10 cellular contexts compared by ENCODE assay signal in the genomic region with DNA sequence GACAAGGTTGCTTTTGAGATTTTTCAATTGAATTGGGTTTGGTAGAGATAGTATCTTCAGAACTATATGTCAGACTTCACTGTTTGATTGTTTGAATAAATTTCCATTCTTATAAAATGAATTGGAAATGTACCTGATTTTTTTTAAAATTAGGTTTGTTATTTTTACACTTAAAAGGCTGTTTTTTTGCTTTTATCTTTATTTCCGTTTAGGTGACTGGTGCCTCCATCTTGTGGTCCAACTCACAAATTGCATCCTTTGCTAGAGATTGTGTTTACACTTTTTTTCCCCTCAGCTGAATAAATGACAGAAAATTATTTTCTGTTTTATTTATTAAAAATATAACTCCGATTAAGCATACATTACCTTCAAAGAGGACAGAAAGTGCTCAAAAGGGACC. TPM values are rescaled to one million over a fixed set of nuclear protein-coding genes. Genes with fewer than 3 reads are reported as not detected.
DNase-seq lines count a peak whose midpoint lies in the region; FAIRE-seq and TF ChIP-seq lines count a peak whose summit lies in the region.
"Had no signal": no experiment of that assay in that cellular context is flagged by ENCODE, and none has a peak within 500 bp of the region (broad histone marks: within the 10 kb centered on the region; RNA-seq: fewer than 3 reads in every experiment).

No MANE protein-coding gene starts in this region.

- H3K27ac ChIP-seq in AG04450 (ENCODE audit: low read depth, low read length), result no peak overlapping the region
- H3K27ac ChIP-seq in VCaP, result no peak overlapping the region
- H3K27ac ChIP-seq in keratinocyte (ENCODE audit: control insufficient read depth, insufficient read depth, low read length), result no peak overlapping the region
- H3K27ac ChIP-seq: skin epidermis had no signal

- no peak overlapping the region for H3K9ac ChIP-seq in keratinocyte (ENCODE audit: control insufficient read depth, extremely low read depth, insufficient read depth, low read length)

- H3K9me3 ChIP-seq in AG04450 (ENCODE audit: control insufficient read depth, insufficient read depth, low read length) (no peaks in the 10 kb centered on the region), keratinocyte (ENCODE audit: control insufficient read depth, low read depth, low read length) (no peaks in the 10 kb centered on the region)

- CTCF ChIA-PET in AG04450 (lab: Charles Lee), result interaction anchor here (0.6 to 5.6 kb wide), 17 partner anchors 10 to 1184 kb away, joined by 3 to 28 read pairs (median 4); a partner anchor contains a TSS

- H3K27me3 ChIP-seq in AG04450 (ENCODE audit: control insufficient read depth, insufficient read depth, low read length) (no peaks in the 10 kb centered on the region), keratinocyte (ENCODE audit: control insufficient read depth, extremely low read depth, insufficient read depth, low read length) (no peaks in the 10 kb centered on the region)

- H2AFZ ChIP-seq in keratinocyte (ENCODE audit: control insufficient read depth, low read length), result no peak overlapping the region

- H4K20me1 ChIP-seq in keratinocyte (ENCODE audit: control insufficient read depth, extremely low read depth, insufficient read depth, low read length), result no peaks in the 10 kb centered on the region

- no peak overlapping the region for H3K4me3 ChIP-seq in AG04450 (ENCODE audit: low read depth, low read length)
- no peak overlapping the region for H3K4me3 ChIP-seq in keratinocyte (ENCODE audit: control insufficient read depth in 2 of 3, extremely low read depth in 1 of 3, insufficient read depth in 2 of 3, low read depth in 1 of 3, low read length in 3 of 3)
- H3K4me3 ChIP-seq: skin epidermis had no signal

- dilution Hi-C loops in keratinocyte (cut with MboI; ENCODE audit: extremely low pct_ligation_motif_present, low sequenced_read_pairs), result no loop called here

- H3K36me3 ChIP-seq in keratinocyte (ENCODE audit: control insufficient read depth in 2 of 2, extremely low read depth in 1 of 2, insufficient read depth in 2 of 2, low read length in 2 of 2), result no peaks in the 10 kb centered on the region

- H3K4me1 ChIP-seq in keratinocyte (ENCODE audit: control insufficient read depth, extremely low read depth, insufficient read depth, low read length), result no peaks in the 10 kb centered on the region

- DNase-seq in AG04450 (ENCODE audit: low read depth, low spot score) (no peak), keratinocyte (ENCODE audit: low read depth, low spot score) (no peak), NCI-H1048 (lab: John Stamatoyannopoulos, UW) (no peak), NCI-H1092 (lab: John Stamatoyannopoulos, UW) (no peak), anterior cingulate cortex (lab: John Stamatoyannopoulos, UW) (no peak), GDM1 (lab: John Stamatoyannopoulos, UW) (no peak)
- DNase-seq: NCI-H526 had no signal

- TF ChIP-seq CTCF in AG04450 (IDR thresholded peaks at IDR 0.05; ENCODE audit: low read depth, low read length), result peak; percentile 71
- peak; percentile 35; the same call in 1 of the 2 replicates for TF ChIP-seq CTCF in GM12874 (IDR thresholded peaks at IDR 0.05; ENCODE audit: insufficient read depth, low read depth, low read length)
- TF ChIP-seq CTCF in VCaP (conservative IDR thresholded peaks at IDR 0.05), result peak; percentile 91
- TF ChIP-seq CTCF in keratinocyte (optimal IDR thresholded peaks at IDR 0.05 in 1 of 3, IDR thresholded peaks at IDR 0.05 in 1 of 3, conservative IDR thresholded peaks at IDR 0.05 in 1 of 3; ENCODE audit: extremely low read depth in 1 of 3, insufficient read depth in 2 of 3, low read length in 3 of 3), result peak in 2 of 3 experiments; percentile 27 to 39

- POLR2A ChIA-PET in AG04450 (lab: Yijun Ruan, JAX), result no interaction called here

- H3K4me2 ChIP-seq in keratinocyte (ENCODE audit: control insufficient read depth, extremely low read depth, insufficient read depth, low read depth, low read length), result no peak overlapping the region

- no peaks in the 10 kb centered on the region for H3K9me1 ChIP-seq in keratinocyte (ENCODE audit: control insufficient read depth, extremely low read depth, insufficient read depth, low read length)

- no peak for FAIRE-seq in keratinocyte (lab: Jason Lieb, UNC)

- H3K79me2 ChIP-seq in keratinocyte (ENCODE audit: control insufficient read depth, insufficient read depth, low read length), result peaks cover 39% of the 10 kb centered on the region

RNA-seq across cellular contexts. Expression of a gene that starts 15.6 kb away (rescaled TPM):
- polyA plus RNA-seq in AG04450 (2011; rRNA removed) (28.6 and 42.0 TPM in 2 replicates), keratinocyte (44.3 to 62.3 TPM (median 47.3 TPM) in 3 replicates)
- 11.8 and 12.3 TPM in 2 replicates for polyA minus RNA-seq in AG04450 (2011; rRNA and poly(A)+ RNA removed)
- polyA plus RNA-seq in keratinocyte (2011; ENCODE audit: low read depth), result 169 TPM
- polyA plus RNA-seq in keratinocyte (2011; cell fraction: cytosol; rRNA removed), result 43.1 and 53.6 TPM in 2 replicates
- 12.5 and 19.3 TPM in 2 replicates for polyA plus RNA-seq in keratinocyte (2011; cell fraction: nucleus; rRNA removed)
- 58.6 and 88.3 TPM in 2 replicates for polyA plus RNA-seq in keratinocyte (2012; ENCODE audit: low replicate concordance)
- 4.0 to 7.9 TPM (median 7.2 TPM) in 3 replicates for polyA minus RNA-seq in keratinocyte
- 44.1 TPM for polyA minus RNA-seq in keratinocyte (2011; cell fraction: cytosol; rRNA and poly(A)+ RNA removed)
- polyA minus RNA-seq in keratinocyte (2011; cell fraction: nucleus; rRNA and poly(A)+ RNA removed), result 2.7 and 6.5 TPM in 2 replicates

RNA-seq across cellular contexts. Expression of a gene that starts 15.7 kb away (rescaled TPM):
- 18.7 and 23.9 TPM in 2 replicates for polyA plus RNA-seq in AG04450 (2011; rRNA removed)
- 8.1 and 17.3 TPM in 2 replicates for polyA minus RNA-seq in AG04450 (2011; rRNA and poly(A)+ RNA removed)
- polyA plus RNA-seq in keratinocyte, result 12.8 to 16.6 TPM (median 13.3 TPM) in 3 replicates
- polyA plus RNA-seq in keratinocyte (2011; ENCODE audit: low read depth), result 6.3 TPM
- polyA plus RNA-seq in keratinocyte (2011; cell fraction: cytosol; rRNA removed), result 9.6 and 14.7 TPM in 2 replicates
- polyA plus RNA-seq in keratinocyte (2011; cell fraction: nucleus; rRNA removed), result 8.2 and 9.9 TPM in 2 replicates
- polyA plus RNA-seq in keratinocyte (2012; ENCODE audit: low replicate concordance), result 5.1 and 7.1 TPM in 2 replicates
- polyA minus RNA-seq in keratinocyte, result 2.6 to 17.1 TPM (median 13.4 TPM) in 3 replicates
- 14.4 TPM for polyA minus RNA-seq in keratinocyte (2011; cell fraction: cytosol; rRNA and poly(A)+ RNA removed)
- 11.2 and 15.8 TPM in 2 replicates for polyA minus RNA-seq in keratinocyte (2011; cell fraction: nucleus; rRNA and poly(A)+ RNA removed)

Comparison
In these comparisons a context has a peak if more than half of its experiments do, and no peak if none do; other contexts are left out.
1. CTCF ChIP-seq: peak in every context shown above with its lines; median percentile 91 in VCaP; 71 in AG04450; 35 in GM12874; 33 in keratinocyte.